21 cellular contexts compared by ENCODE assay signal in the genomic region with DNA sequence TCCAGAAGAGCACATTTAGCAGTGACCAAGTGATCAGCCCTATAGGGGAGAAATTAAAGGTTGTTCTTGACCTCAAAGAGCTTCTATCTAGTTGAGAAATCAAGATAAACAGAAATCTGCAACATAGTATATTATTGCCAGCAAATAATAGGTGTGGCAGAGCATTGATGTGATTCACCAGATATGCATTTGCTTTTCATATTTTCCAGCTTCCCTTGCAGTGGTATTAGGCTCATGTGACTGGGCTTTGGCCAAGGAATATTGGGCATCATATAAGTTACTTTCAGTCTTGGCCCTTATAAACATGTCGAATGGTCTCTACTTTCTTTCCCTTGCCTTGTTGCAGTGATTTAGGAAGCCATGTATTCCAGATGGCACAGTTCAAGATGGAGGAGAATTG. TPM values are rescaled to one million over a fixed set of nuclear protein-coding genes. Genes with fewer than 3 reads are reported as not detected.
DNase-seq lines count a peak whose midpoint lies in the region; TF ChIP-seq lines count a peak whose summit lies in the region.
"Had no signal": no experiment of that assay in that cellular context is flagged by ENCODE, and none has a peak within 500 bp of the region (broad histone marks: within the 10 kb centered on the region; RNA-seq: fewer than 3 reads in every experiment).

No MANE protein-coding gene starts in this region.

- H3K79me1 ChIP-seq in trophoblast cell (ENCODE audit: low read length): no peaks in the 10 kb centered on the region

- H3K4ac ChIP-seq in trophoblast cell (ENCODE audit: low read depth, low read length): no peak overlapping the region

- no peak overlapping the region for H3K9ac ChIP-seq in adipocyte (ENCODE audit: low read length)
- no peak overlapping the region for H3K9ac ChIP-seq in fibroblast of lung (ENCODE audit: insufficient read depth, low read length)
- H3K9ac ChIP-seq in trophoblast cell (ENCODE audit: low read length): no peak overlapping the region

- no peak overlapping the region for H3K14ac ChIP-seq in trophoblast cell (ENCODE audit: low read length)

- peaks cover 4 to 5% of the 10 kb centered on the region in 2 donors for H3K9me3 ChIP-seq in breast epithelium
- peaks cover 18% of the 10 kb centered on the region for H3K9me3 ChIP-seq in adipocyte (ENCODE audit: control insufficient read depth, low read length)
- no peaks in the 10 kb centered on the region for H3K9me3 ChIP-seq in fibroblast of lung (ENCODE audit: control insufficient read depth, insufficient read depth, low read depth, low read length)
- peaks cover 4% of the 10 kb centered on the region for H3K9me3 ChIP-seq in trophoblast cell (ENCODE audit: insufficient read depth, low read depth, low read length)
- H3K9me3 ChIP-seq: uterus had no signal

- H2BK12ac ChIP-seq in trophoblast cell (ENCODE audit: low read length): no peak overlapping the region

- peak; percentile 45 for DNase-seq in MCF 10A (ENCODE audit: unreplicated experiment)
- no peak for DNase-seq in breast epithelium (ENCODE audit: low spot score in 2 of 2)
- DNase-seq in adipocyte (ENCODE audit: low read depth): peak; percentile 56
- DNase-seq in fibroblast of lung (ENCODE audit: low read depth in 2 of 2): peak; percentile 47 to 64
- DNase-seq in stromal cell of bone marrow (ENCODE audit: low read depth): peak; percentile 21
- no peak for DNase-seq in trophoblast cell
- DNase-seq in caudate nucleus (lab: John Stamatoyannopoulos, UW): no peak
- DNase-seq in activated T-cell treated with anti-CD3 and anti-CD28 coated beads, Interleukin-2, amount 50 U/mL, for 24 hours: no peak
- DNase-seq: GF-D8; KG1; left cardiac atrium; NCI-H1092; NCI-H2081; NCI-H510A treated with DMSO at 0.1 percent for 48 hours; small intestine; stimulated activated CD4-positive, alpha-beta T cell treated with anti-CD3 and anti-CD28 coated beads, Interleukin-4, amount 100 ng/mL, for 4 hours; substantia nigra; uterus had no signal

- H3K4me3 Mint-ChIP-seq in MCF 10A (ENCODE audit: unreplicated experiment): no peak overlapping the region
- no peak overlapping the region for H3K4me3 Mint-ChIP-seq in activated T-cell treated with anti-CD3 and anti-CD28 coated beads, Interleukin-2, amount 50 U/mL, for 24 hours
- H3K4me3 Mint-ChIP-seq: activated T-helper 1 cell treated with anti-CD3 and anti-CD28 coated beads, Interleukin-12 subunit alpha, Interleukin-12 subunit beta, Interleukin-2, Interleukin-4 antibody, amounts not matched to agents 30 ng/mL and 10 ng/mL and 1 ng/mL, durations not matched to agents 14 hours and 24 hours and 36 hours; mesothelial cell of epicardium had no signal

- POLR2A ChIA-PET in MCF 10A (lab: Yijun Ruan, JAX): interaction anchor here (1.1 kb wide), 1 partner anchor 99 kb away, joined by 3 read pairs; no protein-coding TSS in a partner anchor

- H4K8ac ChIP-seq in trophoblast cell (ENCODE audit: low read depth, low read length): no peak overlapping the region

- H3K4me3 ChIP-seq in breast epithelium: no peak overlapping the region
- no peak overlapping the region for H3K4me3 ChIP-seq in adipocyte (ENCODE audit: low read length)
- no peak overlapping the region for H3K4me3 ChIP-seq in fibroblast of lung (replicated peaks in 1 of 4; ENCODE audit: control extremely low read depth in 1 of 4, insufficient read depth in 1 of 4, low read depth in 3 of 4, low read length in 4 of 4)
- no peak overlapping the region for H3K4me3 ChIP-seq in trophoblast cell (ENCODE audit: low read depth, low read length)
- H3K4me3 ChIP-seq: uterus had no signal

- no peaks in the 10 kb centered on the region for H3K79me2 ChIP-seq in fibroblast of lung (ENCODE audit: control insufficient read depth, insufficient read depth, low read length)
- H3K79me2 ChIP-seq in trophoblast cell (ENCODE audit: control insufficient read depth, insufficient read depth, low read length, poor library complexity): no peaks in the 10 kb centered on the region

- H3K27ac Mint-ChIP-seq in MCF 10A (ENCODE audit: low read depth, unreplicated experiment): peak overlapping the region; percentile 74
- H3K27ac Mint-ChIP-seq in activated T-cell treated with anti-CD3 and anti-CD28 coated beads, Interleukin-2, amount 50 U/mL, for 24 hours: no peak overlapping the region
- H3K27ac Mint-ChIP-seq: activated naive CD4-positive, alpha-beta T cell treated with anti-CD3 and anti-CD28 coated beads, Interleukin-2, amount 50 U/mL, for 72 hours; activated T-helper 1 cell treated with anti-CD3 and anti-CD28 coated beads, Interleukin-12 subunit alpha, Interleukin-12 subunit beta, Interleukin-2, Interleukin-4 antibody, amounts not matched to agents 30 ng/mL and 10 ng/mL and 1 ng/mL, durations not matched to agents 14 hours and 24 hours and 36 hours; mesothelial cell of epicardium had no signal

- no TSS peak for BruUV-seq in MCF 10A (replicated peaks; lab: Mats Ljungman, UMichigan)

- H3K4me1 Mint-ChIP-seq in MCF 10A (ENCODE audit: insufficient read depth, unreplicated experiment): peaks cover 30% of the 10 kb centered on the region
- H3K4me1 Mint-ChIP-seq in activated T-cell treated with anti-CD3 and anti-CD28 coated beads, Interleukin-2, amount 50 U/mL, for 24 hours (ENCODE audit: low read depth): no peaks in the 10 kb centered on the region

- no CpG with 5 or more reads among the region's 1 CpG for WGBS in trophoblast cell (ENCODE audit: extremely low coverage, insufficient coverage, insufficient read length)

- H3K9me3 Mint-ChIP-seq in MCF 10A (ENCODE audit: unreplicated experiment): no peaks in the 10 kb centered on the region
- H3K9me3 Mint-ChIP-seq in activated T-cell treated with anti-CD3 and anti-CD28 coated beads, Interleukin-2, amount 50 U/mL, for 24 hours: no peaks in the 10 kb centered on the region
- H3K9me3 Mint-ChIP-seq: activated T-helper 1 cell treated with anti-CD3 and anti-CD28 coated beads, Interleukin-12 subunit alpha, Interleukin-12 subunit beta, Interleukin-2, Interleukin-4 antibody, amounts not matched to agents 30 ng/mL and 10 ng/mL and 1 ng/mL, durations not matched to agents 14 hours and 24 hours and 36 hours had no signal

- peaks cover 21% of the 10 kb centered on the region for H3K36me3 Mint-ChIP-seq in MCF 10A (ENCODE audit: insufficient read depth, unreplicated experiment)
- H3K36me3 Mint-ChIP-seq in activated T-cell treated with anti-CD3 and anti-CD28 coated beads, Interleukin-2, amount 50 U/mL, for 24 hours (ENCODE audit: low read depth): no peaks in the 10 kb centered on the region
- H3K36me3 Mint-ChIP-seq: activated naive CD4-positive, alpha-beta T cell treated with anti-CD3 and anti-CD28 coated beads, Interleukin-2, amount 50 U/mL, for 72 hours had no signal

- H3K23ac ChIP-seq in trophoblast cell (ENCODE audit: low read length): no peak overlapping the region

- no peak overlapping the region for H4K91ac ChIP-seq in trophoblast cell (ENCODE audit: low read depth, low read length)

- no peak overlapping the region for H2AK5ac ChIP-seq in trophoblast cell (ENCODE audit: low read length)

- no peaks in the 10 kb centered on the region for H3K36me3 ChIP-seq in breast epithelium
- no peaks in the 10 kb centered on the region for H3K36me3 ChIP-seq in adipocyte (ENCODE audit: control insufficient read depth, insufficient read depth, low read length, severe bottlenecking)
- no peaks in the 10 kb centered on the region for H3K36me3 ChIP-seq in fibroblast of lung (ENCODE audit: control insufficient read depth, insufficient read depth, low read length)
- no peaks in the 10 kb centered on the region for H3K36me3 ChIP-seq in trophoblast cell (ENCODE audit: control insufficient read depth in 1 of 2, insufficient read depth in 2 of 2, low read length in 2 of 2)
- H3K36me3 ChIP-seq: uterus had no signal

- intact Hi-C loops in MCF 10A (cut with micrococcal nuclease): no loop called here
- intact Hi-C loops in breast epithelium (cut with DNase I; ENCODE audit: low total_unique reads): no loop called here

- H4K12ac ChIP-seq in trophoblast cell (ENCODE audit: low read depth, low read length): no peak overlapping the region

- CTCF ChIA-PET in MCF 10A (lab: Yijun Ruan, JAX): interaction anchor here (0.9 to 2.1 kb wide), 3 partner anchors 11 to 432 kb away, joined by 3 to 7 read pairs (median 5); no protein-coding TSS in a partner anchor

- H3K4me1 ChIP-seq in breast epithelium (no peaks in the 10 kb centered on the region), adipocyte (ENCODE audit: control insufficient read depth, insufficient read depth, low read length) (peaks cover 30% of the 10 kb centered on the region), fibroblast of lung (ENCODE audit: control insufficient read depth, extremely low read depth, insufficient read depth, low read length) (no peaks in the 10 kb centered on the region), trophoblast cell (ENCODE audit: control insufficient read depth in 1 of 2, insufficient read depth in 2 of 2, low read length in 2 of 2) (peaks cover 0 to 8% of the 10 kb centered on the region in 2 experiments)
- H3K4me1 ChIP-seq: uterus had no signal

- no peak overlapping the region for H3K18ac ChIP-seq in trophoblast cell (ENCODE audit: low read length)

- H3K27ac ChIP-seq in breast epithelium (no peak overlapping the region), fibroblast of lung (ENCODE audit: insufficient read depth, low read length) (no peak overlapping the region), trophoblast cell (ENCODE audit: low read depth, low read length) (no peak overlapping the region), caudate nucleus (ENCODE audit: low read depth, low read length) (no peak overlapping the region)
- H3K27ac ChIP-seq: uterus had no signal

- TF ChIP-seq POLR2A in breast epithelium (IDR thresholded peaks at IDR 0.05): no peak

- H3K27me3 Mint-ChIP-seq in MCF 10A (ENCODE audit: insufficient read depth, unreplicated experiment): no peaks in the 10 kb centered on the region
- H3K27me3 Mint-ChIP-seq in activated T-cell treated with anti-CD3 and anti-CD28 coated beads, Interleukin-2, amount 50 U/mL, for 24 hours: peaks cover 44% of the 10 kb centered on the region

- H3K4me2 ChIP-seq in fibroblast of lung (ENCODE audit: extremely low read depth, insufficient read depth, low read length) (no peak overlapping the region), trophoblast cell (ENCODE audit: low read length) (no peak overlapping the region)

- H3K27me3 ChIP-seq in breast epithelium (no peaks in the 10 kb centered on the region), adipocyte (replicated peaks; ENCODE audit: control insufficient read depth, insufficient read depth, low read length) (no peaks in the 10 kb centered on the region), fibroblast of lung (ENCODE audit: control insufficient read depth, insufficient read depth, low read length) (no peaks in the 10 kb centered on the region), trophoblast cell (ENCODE audit: insufficient read depth, low read length) (no peaks in the 10 kb centered on the region)
- H3K27me3 ChIP-seq: uterus had no signal

- H2AFZ ChIP-seq in fibroblast of lung (ENCODE audit: low read length) (no peak overlapping the region), trophoblast cell (ENCODE audit: insufficient read depth, low read length, poor library complexity) (no peak overlapping the region)

- no peak overlapping the region for H2BK120ac ChIP-seq in trophoblast cell (ENCODE audit: insufficient read depth, low read length, poor library complexity)

- no peaks in the 10 kb centered on the region for H4K20me1 ChIP-seq in fibroblast of lung (ENCODE audit: control insufficient read depth, extremely low read depth, insufficient read depth, low read length)

- TF ChIP-seq CTCF in MCF 10A (IDR thresholded peaks at IDR 0.05; ENCODE audit: unreplicated experiment): no peak
- no peak for TF ChIP-seq CTCF in breast epithelium (IDR thresholded peaks at IDR 0.05)
- no peak for TF ChIP-seq CTCF in fibroblast of lung (conservative IDR thresholded peaks at IDR 0.05 in 1 of 2, IDR thresholded peaks at IDR 0.05 in 1 of 2; ENCODE audit: low read depth in 1 of 2, low read length in 2 of 2)

- no peak overlapping the region for H2BK5ac ChIP-seq in trophoblast cell (ENCODE audit: low read depth, low read length, poor library complexity)

RNA-seq across cellular contexts. Expression of a gene that starts 34.5 kb away (rescaled TPM):
- total RNA-seq in MCF 10A (2022): 38.7 and 39.8 TPM in 2 replicates
- total RNA-seq in breast epithelium: 10 to 100 TPM; 38.3 to 61.6 (median 53.6) TPM
- total RNA-seq in fibroblast of lung: 15.4 and 21.8 TPM in 2 replicates
- 56.1 and 77.9 TPM in 2 replicates for polyA plus RNA-seq in fibroblast of lung
- polyA plus RNA-seq in fibroblast of lung (2012): 82.1 and 83.1 TPM in 2 replicates
- 60.8 and 70.3 TPM in 2 replicates for polyA minus RNA-seq in fibroblast of lung (ENCODE audit: low replicate concordance)
- 55.0 and 60.3 TPM in 2 replicates for polyA plus RNA-seq in trophoblast cell (2013)

RNA-seq across cellular contexts. Expression of a gene that starts 41.3 kb away (rescaled TPM):
- total RNA-seq in MCF 10A (2022): 14.2 and 23.9 TPM in 2 replicates
- 10 to 100 TPM in 2 of 3 donors, 1 to 10 TPM in 1; 5.6 to 16.1 (median 16.0) TPM for total RNA-seq in breast epithelium
- 2.8 and 6.2 TPM in 2 replicates for total RNA-seq in fibroblast of lung
- 0.54 and 6.3 TPM in 2 replicates for polyA plus RNA-seq in fibroblast of lung
- 0.46 and 5.7 TPM in 2 replicates for polyA plus RNA-seq in fibroblast of lung (2012)
- 1.0 and 2.6 TPM in 2 replicates for polyA minus RNA-seq in fibroblast of lung (ENCODE audit: low replicate concordance)
- 12.3 and 14.1 TPM in 2 replicates for polyA plus RNA-seq in trophoblast cell (2013)

Comparison
In these comparisons a context has a peak if more than half of its experiments do, and no peak if none do; other contexts are left out.
1. DNase-seq: peak in MCF 10A (single experiment), adipocyte (single experiment), fibroblast of lung (2 of 2) and stromal cell of bone marrow (single experiment); none in breast epithelium (0 of 2), trophoblast cell (0 of 2), caudate nucleus (0 of 61) and activated T-cell treated with anti-CD3 and anti-CD28 coated beads, Interleukin-2, amount 50 U/mL, for 24 hours (single experiment).